Comparison of ENCODE assay signal across 8 cellular contexts in genomic region chr6:46376562-46376969, GRCh38.
DNase-seq lines count a peak whose midpoint lies in the region; ATAC-seq and TF ChIP-seq lines count a peak whose summit lies in the region.

No MANE protein-coding gene starts in this region.

- H3K4me1 Mint-ChIP-seq in activated B cell treated with CpG ODN at 0.5 μM for 24 hours, result peaks cover 78% of the 10 kb centered on the region

- peak overlapping the region; percentile 86 for H3K27ac Mint-ChIP-seq in activated B cell treated with CpG ODN at 0.5 μM for 24 hours

- CTCF ChIA-PET in GM10248 (lab: Yijun Ruan, JAX), result interaction anchor here (1.6 kb wide), 1 partner anchor 10 kb away, joined by 4 read pairs; no protein-coding TSS in a partner anchor
- CTCF ChIA-PET in activated B cell treated with CpG ODN at 0.5 μM for 24 hours (lab: Charles Lee), result interaction anchor here (1.3 to 5.1 kb wide), 4 partner anchors 34 to 286 kb away, joined by 3 to 19 read pairs (median 8); no protein-coding TSS in a partner anchor

- H3K36me3 Mint-ChIP-seq in activated B cell treated with CpG ODN at 0.5 μM for 24 hours (ENCODE audit: low read depth), result no peaks in the 10 kb centered on the region

- peak; percentile 94 for ATAC-seq in HG03354 (IDR thresholded peaks at IDR 0.05; ENCODE audit: poor library complexity, severe bottlenecking, unreplicated experiment)
- peak; percentile 89 for ATAC-seq in activated B cell treated with CpG ODN at 0.5 μM for 24 hours (ENCODE audit: low read depth)

- POLR2A ChIA-PET in GM10248 (lab: Yijun Ruan, JAX) (no interaction called here), activated B cell treated with CpG ODN at 0.5 μM for 24 hours (lab: Charles Lee) (interaction anchor here (0.6 to 1.5 kb wide), 5 partner anchors 156 to 446 kb away, joined by 3 to 4 read pairs (median 4); no protein-coding TSS in a partner anchor)

- no peak for TF ChIP-seq CTCF in GM10248 (IDR thresholded peaks at IDR 0.05; ENCODE audit: control extremely low read depth, extremely low read depth, low read depth, missing control alignments)
- TF ChIP-seq CTCF in GM20000 (IDR thresholded peaks at IDR 0.05; ENCODE audit: extremely low read depth, missing control alignments), result no peak
- no peak for TF ChIP-seq CTCF in activated B cell treated with CpG ODN at 0.5 μM for 24 hours (IDR thresholded peaks at IDR 0.05)

- H3K4me3 Mint-ChIP-seq in activated B cell treated with CpG ODN at 0.5 μM for 24 hours, result peak overlapping the region; percentile 69

- H3K9me3 Mint-ChIP-seq in activated B cell treated with CpG ODN at 0.5 μM for 24 hours, result no peaks in the 10 kb centered on the region

- DNase-seq in GM10248 (ENCODE audit: extremely low spot score) (peak; percentile 73), GM20000 (ENCODE audit: low spot score) (peak; percentile 71), activated B cell treated with CpG ODN at 0.5 μM for 24 hours (peak; percentile 17), NCI-H82 (lab: John Stamatoyannopoulos, UW) (no peak), NCI-H2107 treated with DMSO at 0.1 percent for 48 hours (lab: John Stamatoyannopoulos, UW; ENCODE audit: unreplicated experiment) (no peak), LoVo (ENCODE audit: low spot score) (no peak)
- no peak for DNase-seq in stimulated activated naive CD4-positive, alpha-beta T cell (lab: John Stamatoyannopoulos, UW)

- H3K27me3 Mint-ChIP-seq in activated B cell treated with CpG ODN at 0.5 μM for 24 hours, result no peaks in the 10 kb centered on the region

- intact Hi-C loops in activated B cell treated with CpG ODN at 0.5 μM for 24 hours (cut with micrococcal nuclease), result loop anchor here (1.0 to 10.0 kb wide), 4 partner anchors 34 to 542 kb away; partner anchors contain the start of gene ENPP4

Comparison
In these comparisons a context has a peak if more than half of its experiments do, and no peak if none do; other contexts are left out.
1. DNase-seq: peak in GM10248 (single experiment), GM20000 (single experiment) and activated B cell treated with CpG ODN at 0.5 μM for 24 hours (single experiment); none in NCI-H82 (single experiment), NCI-H2107 treated with DMSO at 0.1 percent for 48 hours (single experiment), stimulated activated naive CD4-positive, alpha-beta T cell (0 of 6) and LoVo (single experiment).